In genomic region chr11:61610905-61611304, GRCh38 we compare ENCODE assay signal across 23 cellular contexts. TPM values are rescaled to one million over a fixed set of nuclear protein-coding genes. Genes with fewer than 3 reads are reported as not detected.
DNase-seq lines count a peak whose midpoint lies in the region; ATAC-seq and TF ChIP-seq lines count a peak whose summit lies in the region.
"Had no signal": no experiment of that assay in that cellular context is flagged by ENCODE, and none has a peak within 500 bp of the region (broad histone marks: within the 10 kb centered on the region; RNA-seq: fewer than 3 reads in every experiment).

No MANE protein-coding gene starts in this region.

- H3K4me3 ChIP-seq in right atrium auricular region = no peak overlapping the region
- H3K4me3 ChIP-seq in psoas muscle = no peak overlapping the region
- H3K4me3 ChIP-seq: K562, lower lobe of right lung, stomach, tibial nerve had no signal

- DNase-seq in NCI-H2196 treated with DMSO at 0.1 percent for 48 hours (lab: John Stamatoyannopoulos, UW; ENCODE audit: unreplicated experiment) (peak; percentile 35), right atrium auricular region (ENCODE audit: low spot score) (no peak), psoas muscle (no peak), SKM-1 treated with dmso at 0.1 percent for 144 hours (lab: John Stamatoyannopoulos, UW; ENCODE audit: unreplicated experiment) (no peak)
- no peak for DNase-seq in activated CD4-positive, CD25-positive, alpha-beta regulatory T cell treated with anti-CD3 and anti-CD28 coated beads, Interleukin-2, amount 50 U/mL, for 72 hours
- no peak for DNase-seq in activated CD4-positive, CD25-positive, alpha-beta regulatory T cell (lab: John Stamatoyannopoulos, UW)
- DNase-seq: activated CD4-positive, alpha-beta T cell treated with anti-CD3 and anti-CD28 coated beads for 1 hour; CD8-positive, alpha-beta T cell; cerebellar nuclear complex; DMS153; foreskin fibroblast; hypothalamus; lower lobe of right lung; NCI-H146; NCI-H748 treated with DMSO at 0.1 percent for 48 hours; nephron progenitor cell; OCI-M1; SHP77 treated with DMSO at 0.1 percent for 48 hours; stimulated activated CD8-positive, alpha-beta memory T cell treated with anti-CD3 and anti-CD28 coated beads, Interleukin-4, amount 100 ng/mL, for 48 hours; stomach had no signal

- TF ChIP-seq CTCF in VCaP (conservative IDR thresholded peaks at IDR 0.05) (no peak), right atrium auricular region (IDR thresholded peaks at IDR 0.05) (no peak), psoas muscle (IDR thresholded peaks at IDR 0.05) (no peak)

- H3K4me1 ChIP-seq in right atrium auricular region (peaks cover 0 to 22% of the 10 kb centered on the region in 2 donors), psoas muscle (no peaks in the 10 kb centered on the region)
- H3K4me1 ChIP-seq: lower lobe of right lung, tibial nerve had no signal

- intact Hi-C loops in psoas muscle (cut with DNase I) = no loop called here

- WGBS in psoas muscle, 3 donors = 29 to 39% (median 32%) methylated on average over 9 of the region's 9 CpGs

- H3K27ac ChIP-seq in VCaP (peak overlapping the region; percentile 95), right atrium auricular region (peak overlapping the region; percentile 15 to 53), psoas muscle (no peak overlapping the region)
- H3K27ac ChIP-seq: lower lobe of right lung, stomach, tibial nerve had no signal

- H3K9me3 ChIP-seq in right atrium auricular region (no peaks in the 10 kb centered on the region), psoas muscle (no peaks in the 10 kb centered on the region)
- H3K9me3 ChIP-seq: lower lobe of right lung, stomach had no signal

- no peaks in the 10 kb centered on the region for H3K36me3 ChIP-seq in right atrium auricular region
- no peaks in the 10 kb centered on the region for H3K36me3 ChIP-seq in psoas muscle (ENCODE audit: insufficient read depth in 1 of 2, low read depth in 1 of 2)
- H3K36me3 ChIP-seq: lower lobe of right lung, stomach, tibial nerve had no signal

- ATAC-seq in psoas muscle = peak in 3 of 4 donors; percentile 31 to 43 (median 37)
- ATAC-seq: CD8-positive, alpha-beta T cell had no signal

- H3K27me3 ChIP-seq in right atrium auricular region (no peaks in the 10 kb centered on the region), psoas muscle (ENCODE audit: insufficient read depth in 3 of 3, low read length in 2 of 3) (peaks cover 0 to 24% (median 0%) of the 10 kb centered on the region in 3 donors)

RNA-seq across cellular contexts. Expression of gene SYT7, which starts 30.0 kb away (rescaled TPM):
- total RNA-seq in right atrium auricular region (10 to 100 TPM; 19.2 to 23.6 TPM), psoas muscle (1 to 10 TPM; 1.9 to 2.8 (median 2.1) TPM)
- 1 to 10 TPM in 2 of 3 donors, under 1 TPM in 1; 0.96 to 3.5 (median 1.4) TPM for polyA plus RNA-seq in psoas muscle
- total RNA-seq: CD8-positive, alpha-beta T cell had no signal

Comparison
In these comparisons a context has a peak if more than half of its experiments do, and no peak if none do; other contexts are left out.
1. RNA of gene SYT7, which starts 30.0 kb away (total RNA-seq): 19.2 to 23.6 TPM in right atrium auricular region; 1.9 to 2.8 TPM in psoas muscle; every median in the first group is over 4 times any median in the second.